Comparison of ENCODE assay signal across 1 cellular context in the genomic region with DNA sequence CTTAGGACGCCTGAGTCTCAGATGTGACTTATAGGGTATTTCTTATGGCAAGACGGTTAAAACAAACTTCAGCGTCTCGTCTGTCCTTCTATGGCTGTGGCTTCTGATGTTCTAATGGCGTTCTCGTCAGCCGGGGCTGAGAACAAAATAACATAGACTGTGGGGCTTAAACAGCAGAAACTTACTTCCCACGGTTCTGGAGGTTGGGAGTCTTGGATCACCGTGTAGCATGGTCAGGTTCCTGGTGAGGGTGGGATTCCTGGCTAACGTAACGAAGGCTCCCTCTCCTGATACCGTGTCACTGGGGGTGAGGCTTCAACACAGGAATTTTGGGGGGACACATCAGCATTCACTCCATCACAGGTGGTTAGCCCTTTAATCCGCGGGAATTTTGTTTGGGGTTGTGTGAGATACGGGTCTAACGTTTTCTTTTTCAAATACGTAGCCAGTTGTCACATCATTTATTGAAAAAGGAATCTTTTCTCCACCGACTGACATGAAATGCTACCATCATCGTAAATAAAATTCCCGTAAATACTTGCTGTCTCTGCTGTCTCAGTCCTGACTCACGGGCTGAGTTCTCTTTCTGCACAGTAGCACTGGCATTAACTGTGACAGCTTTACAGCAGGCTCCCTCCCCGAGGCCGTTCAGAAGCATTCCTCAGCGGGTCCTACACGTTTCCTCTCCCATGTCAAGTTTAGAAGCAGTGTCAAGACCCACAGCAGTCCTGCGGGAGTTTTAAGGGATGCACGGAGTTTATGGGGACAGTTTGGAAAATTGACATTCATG.
TF ChIP-seq lines count a peak whose summit lies in the region.

No MANE protein-coding gene starts in this region.

TF ChIP-seq in SK-N-SH, 30 proteins besides CTCF, POLR2A, EP300 and RAD21 (continued from another document):
- TF ChIP-seq, protein P1, sequence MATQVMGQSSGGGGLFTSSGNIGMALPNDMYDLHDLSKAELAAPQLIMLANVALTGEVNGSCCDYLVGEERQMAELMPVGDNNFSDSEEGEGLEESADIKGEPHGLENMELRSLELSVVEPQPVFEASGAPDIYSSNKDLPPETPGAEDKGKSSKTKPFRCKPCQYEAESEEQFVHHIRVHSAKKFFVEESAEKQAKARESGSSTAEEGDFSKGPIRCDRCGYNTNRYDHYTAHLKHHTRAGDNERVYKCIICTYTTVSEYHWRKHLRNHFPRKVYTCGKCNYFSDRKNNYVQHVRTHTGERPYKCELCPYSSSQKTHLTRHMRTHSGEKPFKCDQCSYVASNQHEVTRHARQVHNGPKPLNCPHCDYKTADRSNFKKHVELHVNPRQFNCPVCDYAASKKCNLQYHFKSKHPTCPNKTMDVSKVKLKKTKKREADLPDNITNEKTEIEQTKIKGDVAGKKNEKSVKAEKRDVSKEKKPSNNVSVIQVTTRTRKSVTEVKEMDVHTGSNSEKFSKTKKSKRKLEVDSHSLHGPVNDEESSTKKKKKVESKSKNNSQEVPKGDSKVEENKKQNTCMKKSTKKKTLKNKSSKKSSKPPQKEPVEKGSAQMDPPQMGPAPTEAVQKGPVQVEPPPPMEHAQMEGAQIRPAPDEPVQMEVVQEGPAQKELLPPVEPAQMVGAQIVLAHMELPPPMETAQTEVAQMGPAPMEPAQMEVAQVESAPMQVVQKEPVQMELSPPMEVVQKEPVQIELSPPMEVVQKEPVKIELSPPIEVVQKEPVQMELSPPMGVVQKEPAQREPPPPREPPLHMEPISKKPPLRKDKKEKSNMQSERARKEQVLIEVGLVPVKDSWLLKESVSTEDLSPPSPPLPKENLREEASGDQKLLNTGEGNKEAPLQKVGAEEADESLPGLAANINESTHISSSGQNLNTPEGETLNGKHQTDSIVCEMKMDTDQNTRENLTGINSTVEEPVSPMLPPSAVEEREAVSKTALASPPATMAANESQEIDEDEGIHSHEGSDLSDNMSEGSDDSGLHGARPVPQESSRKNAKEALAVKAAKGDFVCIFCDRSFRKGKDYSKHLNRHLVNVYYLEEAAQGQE (IDR thresholded peaks at IDR 0.05; ENCODE audit: low read depth, low read length) = no peak
- no peak for TF ChIP-seq RFX5 (IDR thresholded peaks at IDR 0.05; ENCODE audit: low read length)
- TF ChIP-seq NFIC (IDR thresholded peaks at IDR 0.05; ENCODE audit: borderline replicate concordance) = peak; percentile 35; the same call in 1 of the 2 replicates
- TF ChIP-seq, protein P2, sequence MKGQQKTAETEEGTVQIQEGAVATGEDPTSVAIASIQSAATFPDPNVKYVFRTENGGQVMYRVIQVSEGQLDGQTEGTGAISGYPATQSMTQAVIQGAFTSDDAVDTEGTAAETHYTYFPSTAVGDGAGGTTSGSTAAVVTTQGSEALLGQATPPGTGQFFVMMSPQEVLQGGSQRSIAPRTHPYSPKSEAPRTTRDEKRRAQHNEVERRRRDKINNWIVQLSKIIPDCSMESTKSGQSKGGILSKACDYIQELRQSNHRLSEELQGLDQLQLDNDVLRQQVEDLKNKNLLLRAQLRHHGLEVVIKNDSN (IDR thresholded peaks at IDR 0.05; ENCODE audit: borderline replicate concordance, low read depth) = no peak
- TF ChIP-seq EZH2phosphoT487 (IDR thresholded peaks at IDR 0.05; ENCODE audit: borderline replicate concordance, low read depth) = no peak
- TF ChIP-seq SMC3 (IDR thresholded peaks at IDR 0.05; ENCODE audit: low read depth, low read length) = no peak; the same call in 1 of the 2 replicates
- no peak for TF ChIP-seq YY1 (IDR thresholded peaks at IDR 0.05; ENCODE audit: low read depth)
- TF ChIP-seq, protein P3, sequence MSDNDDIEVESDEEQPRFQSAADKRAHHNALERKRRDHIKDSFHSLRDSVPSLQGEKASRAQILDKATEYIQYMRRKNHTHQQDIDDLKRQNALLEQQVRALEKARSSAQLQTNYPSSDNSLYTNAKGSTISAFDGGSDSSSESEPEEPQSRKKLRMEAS (IDR thresholded peaks at IDR 0.05; ENCODE audit: low read depth) = 0 out of 2 replicates have a peak, but pooled peaks have one; percentile 65
- peak; percentile 44; the same call in 1 of the 2 replicates for TF ChIP-seq SIN3A (IDR thresholded peaks at IDR 0.05; ENCODE audit: borderline replicate concordance, low read depth, low read length)
- TF ChIP-seq, protein P4, sequence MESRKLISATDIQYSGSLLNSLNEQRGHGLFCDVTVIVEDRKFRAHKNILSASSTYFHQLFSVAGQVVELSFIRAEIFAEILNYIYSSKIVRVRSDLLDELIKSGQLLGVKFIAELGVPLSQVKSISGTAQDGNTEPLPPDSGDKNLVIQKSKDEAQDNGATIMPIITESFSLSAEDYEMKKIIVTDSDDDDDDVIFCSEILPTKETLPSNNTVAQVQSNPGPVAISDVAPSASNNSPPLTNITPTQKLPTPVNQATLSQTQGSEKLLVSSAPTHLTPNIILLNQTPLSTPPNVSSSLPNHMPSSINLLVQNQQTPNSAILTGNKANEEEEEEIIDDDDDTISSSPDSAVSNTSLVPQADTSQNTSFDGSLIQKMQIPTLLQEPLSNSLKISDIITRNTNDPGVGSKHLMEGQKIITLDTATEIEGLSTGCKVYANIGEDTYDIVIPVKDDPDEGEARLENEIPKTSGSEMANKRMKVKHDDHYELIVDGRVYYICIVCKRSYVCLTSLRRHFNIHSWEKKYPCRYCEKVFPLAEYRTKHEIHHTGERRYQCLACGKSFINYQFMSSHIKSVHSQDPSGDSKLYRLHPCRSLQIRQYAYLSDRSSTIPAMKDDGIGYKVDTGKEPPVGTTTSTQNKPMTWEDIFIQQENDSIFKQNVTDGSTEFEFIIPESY (IDR thresholded peaks at IDR 0.05; ENCODE audit: borderline replicate concordance, low read depth) = no peak
- TF ChIP-seq, protein P5, sequence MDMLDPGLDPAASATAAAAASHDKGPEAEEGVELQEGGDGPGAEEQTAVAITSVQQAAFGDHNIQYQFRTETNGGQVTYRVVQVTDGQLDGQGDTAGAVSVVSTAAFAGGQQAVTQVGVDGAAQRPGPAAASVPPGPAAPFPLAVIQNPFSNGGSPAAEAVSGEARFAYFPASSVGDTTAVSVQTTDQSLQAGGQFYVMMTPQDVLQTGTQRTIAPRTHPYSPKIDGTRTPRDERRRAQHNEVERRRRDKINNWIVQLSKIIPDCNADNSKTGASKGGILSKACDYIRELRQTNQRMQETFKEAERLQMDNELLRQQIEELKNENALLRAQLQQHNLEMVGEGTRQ (IDR thresholded peaks at IDR 0.05; ENCODE audit: borderline replicate concordance, low read depth, low read length) = no peak
- TF ChIP-seq RXRA (IDR thresholded peaks at IDR 0.05; ENCODE audit: borderline replicate concordance, low read depth) = 0 out of 2 replicates have a peak, but pooled peaks have one; percentile 58
- TF ChIP-seq GABPA (IDR thresholded peaks at IDR 0.05; ENCODE audit: low read depth) = no peak
- TF ChIP-seq CHD2 (IDR thresholded peaks at IDR 0.05; ENCODE audit: low read length, partially characterized antibody) = no peak
- no peak for TF ChIP-seq MXI1 (IDR thresholded peaks at IDR 0.05; ENCODE audit: low read depth, low read length)
- TF ChIP-seq RCOR1 (IDR thresholded peaks at IDR 0.05; ENCODE audit: low read length) = no peak
- TF ChIP-seq, protein P6, sequence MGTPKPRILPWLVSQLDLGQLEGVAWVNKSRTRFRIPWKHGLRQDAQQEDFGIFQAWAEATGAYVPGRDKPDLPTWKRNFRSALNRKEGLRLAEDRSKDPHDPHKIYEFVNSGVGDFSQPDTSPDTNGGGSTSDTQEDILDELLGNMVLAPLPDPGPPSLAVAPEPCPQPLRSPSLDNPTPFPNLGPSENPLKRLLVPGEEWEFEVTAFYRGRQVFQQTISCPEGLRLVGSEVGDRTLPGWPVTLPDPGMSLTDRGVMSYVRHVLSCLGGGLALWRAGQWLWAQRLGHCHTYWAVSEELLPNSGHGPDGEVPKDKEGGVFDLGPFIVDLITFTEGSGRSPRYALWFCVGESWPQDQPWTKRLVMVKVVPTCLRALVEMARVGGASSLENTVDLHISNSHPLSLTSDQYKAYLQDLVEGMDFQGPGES (IDR thresholded peaks at IDR 0.05; ENCODE audit: low read depth, low read length) = no peak
- TF ChIP-seq JUND (IDR thresholded peaks at IDR 0.05) = peak; percentile 77
- TF ChIP-seq NRF1 (IDR thresholded peaks at IDR 0.05; ENCODE audit: low read depth, low read length) = no peak
- 0 out of 2 replicates have a peak, but pooled peaks have one; percentile 52 for TF ChIP-seq FOXM1 (IDR thresholded peaks at IDR 0.05; ENCODE audit: low read depth)
- peak; percentile 95 for TF ChIP-seq TCF12 (IDR thresholded peaks at IDR 0.05)
- TF ChIP-seq POLR2AphosphoS5 (IDR thresholded peaks at IDR 0.05; ENCODE audit: low read depth, low read length) = peak; percentile 53; the same call in 1 of the 2 replicates
- TF ChIP-seq FOXJ3 (CRISPR knock-in tag; IDR thresholded peaks at IDR 0.05) = no peak
TF ChIP-seq in SK-N-SH: peak in this region for 11.
